ENCODE assay signal across 8 cellular contexts in genomic region chr20:3218307-3218988, GRCh38. TPM values are rescaled to one million over a fixed set of nuclear protein-coding genes. Genes with fewer than 3 reads are reported as not detected.
DNase-seq lines count a peak whose midpoint lies in the region; ATAC-seq and TF ChIP-seq lines count a peak whose summit lies in the region.

No MANE protein-coding gene starts in this region.

- H3K36me3 ChIP-seq in heart left ventricle = peaks cover 0 to 79% (median 59%) of the 10 kb centered on the region in 9 donors
- H3K36me3 ChIP-seq in spleen = peaks cover 0 to 87% (median 61%) of the 10 kb centered on the region in 6 donors

- CTCF ChIA-PET in RWPE1 (lab: Yijun Ruan, JAX) = interaction anchor here (0.5 to 1.9 kb wide), 13 partner anchors 13 to 764 kb away, joined by 3 to 6 read pairs (median 3); no protein-coding TSS in a partner anchor

- peak; percentile 13 for DNase-seq in GDM1 (lab: John Stamatoyannopoulos, UW)
- peak; percentile 71 for DNase-seq in RWPE1 (ENCODE audit: low spot score)
- peak; percentile 51 to 71 (median 60) for DNase-seq in activated naive CD4-positive, alpha-beta T cell (lab: John Stamatoyannopoulos, UW)
- DNase-seq in heart left ventricle = peak; percentile 52 to 83 (median 57)
- peak; percentile 93 for DNase-seq in spleen

- intact Hi-C loops in heart left ventricle (cut with DNase I) (loop anchor here in 5 of 10 donors (1.0 to 10.0 kb wide), 4 partner anchors 96 to 99 kb away; no protein-coding TSS in a partner anchor), spleen (cut with DNase I; ENCODE audit: low total_unique reads) (loop anchor here (10.0 kb wide), 1 partner anchor 96 kb away; no protein-coding TSS in a partner anchor)

- TF ChIP-seq CTCF in RWPE1 (conservative IDR thresholded peaks at IDR 0.05; ENCODE audit: low read depth) (peak; percentile 98), heart left ventricle (IDR thresholded peaks at IDR 0.05) (peak; percentile 88 to 95 (median 94)), spleen (IDR thresholded peaks at IDR 0.05 in 8 of 11, conservative IDR thresholded peaks at IDR 0.05 in 3 of 11) (peak; percentile 68 to 98 (median 90))

- H3K4me3 ChIP-seq in heart left ventricle (peak overlapping the region in 2 of 12 donors; percentile 7), spleen (peak overlapping the region in 1 of 8 donors; percentile 31)

- peak; percentile 57 for ATAC-seq in HG02884 (IDR thresholded peaks at IDR 0.05; ENCODE audit: unreplicated experiment)
- peak; percentile 8 to 87 (median 74) for ATAC-seq in heart left ventricle
- no peak for ATAC-seq in GM21576 (IDR thresholded peaks at IDR 0.05; ENCODE audit: unreplicated experiment)
- no peak for ATAC-seq in HG02938 (IDR thresholded peaks at IDR 0.05; ENCODE audit: unreplicated experiment)

- 20 to 74% (median 27%) methylated on average over 8 to 30 of the region's 30 CpGs for WGBS in heart left ventricle, 4 donors
- 24 to 66% (median 25%) methylated on average over 9 to 30 of the region's 30 CpGs for WGBS in spleen, 5 donors

- H3K27ac ChIP-seq in RWPE1 (peak overlapping the region; percentile 46), heart left ventricle (no peak overlapping the region), spleen (no peak overlapping the region)

- TF ChIP-seq POLR2A in heart left ventricle (IDR thresholded peaks at IDR 0.05) = no peak
- TF ChIP-seq POLR2A in spleen (IDR thresholded peaks at IDR 0.05) = no peak

- no peaks in the 10 kb centered on the region for H3K9me3 ChIP-seq in heart left ventricle
- no peaks in the 10 kb centered on the region for H3K9me3 ChIP-seq in spleen

- POLR2A ChIA-PET in RWPE1 (lab: Yijun Ruan, JAX; ENCODE audit: low non-redundant PET) = no interaction called here

- H3K4me1 ChIP-seq in heart left ventricle = peaks cover 0 to 14% (median 3%) of the 10 kb centered on the region in 12 donors
- peaks cover 10 to 29% (median 20%) of the 10 kb centered on the region in 6 donors for H3K4me1 ChIP-seq in spleen

- H3K27me3 ChIP-seq in heart left ventricle (no peaks in the 10 kb centered on the region), spleen (replicated peaks in 1 of 7) (no peaks in the 10 kb centered on the region)

RNA-seq across cellular contexts. Expression of gene ITPA, which starts 9.2 kb away (rescaled TPM):
- total RNA-seq in heart left ventricle (10 to 100 TPM; 15.3 to 37.8 (median 20.6) TPM), spleen (10 to 100 TPM; 26.1 to 54.8 (median 38.1) TPM)
- polyA plus RNA-seq in heart left ventricle (10 to 100 TPM; 28.6 to 48.3 TPM), spleen (100 to 1,000 TPM; 111 to 173 (median 165) TPM)

RNA-seq across cellular contexts. Expression of gene DDRGK1, which starts 14.0 kb away (rescaled TPM):
- total RNA-seq in heart left ventricle (10 to 100 TPM; 26.0 to 55.5 (median 35.5) TPM), spleen (10 to 100 TPM; 38.2 to 53.7 (median 48.2) TPM)
- polyA plus RNA-seq in heart left ventricle (10 to 100 TPM; 25.1 to 78.3 TPM), spleen (10 to 100 TPM; 25.6 to 37.3 (median 28.1) TPM)

RNA-seq across cellular contexts. Expression of gene SLC4A11, which starts 20.5 kb away (rescaled TPM):
- total RNA-seq in heart left ventricle (1 to 10 TPM in 1 of 9 donors, under 1 TPM in 7, not detected in 1; 0.11 to 1.0 (median 0.22) TPM), spleen (1 to 10 TPM in 2 of 7 donors, under 1 TPM in 5; 0.52 to 1.6 (median 0.67) TPM)
- polyA plus RNA-seq in heart left ventricle (under 1 TPM; 0.08 to 0.23 TPM), spleen (1 to 10 TPM in 2 of 3 donors, under 1 TPM in 1; 0.93 to 1.4 (median 1.1) TPM)

RNA-seq across cellular contexts. Expression of gene LZTS3, which starts 45.1 kb away (rescaled TPM):
- total RNA-seq in heart left ventricle (10 to 100 TPM in 6 of 9 donors, 1 to 10 TPM in 3; 6.8 to 28.4 (median 13.1) TPM), spleen (1 to 10 TPM; 1.4 to 5.5 (median 2.3) TPM)
- polyA plus RNA-seq in heart left ventricle (10 to 100 TPM in 1 of 2 donors, 1 to 10 TPM in 1; 9.0 to 13.6 TPM), spleen (1 to 10 TPM in 1 of 3 donors, under 1 TPM in 2; 0.64 to 1.6 (median 0.96) TPM)

RNA-seq across cellular contexts. Expression of gene FASTKD5, which starts 58.8 kb away (rescaled TPM):
- total RNA-seq in heart left ventricle = 10 to 100 TPM; 19.7 to 36.0 (median 28.6) TPM
- 10 to 100 TPM; 12.8 to 37.2 TPM for polyA plus RNA-seq in heart left ventricle
- total RNA-seq in spleen = 10 to 100 TPM; 17.0 to 22.6 (median 18.5) TPM
- polyA plus RNA-seq in spleen = 10 to 100 TPM in 1 of 3 donors, 1 to 10 TPM in 2; 8.4 to 11.1 (median 9.0) TPM

Comparison
In these comparisons a context has a peak if more than half of its experiments do, and no peak if none do; other contexts are left out.
1. DNase-seq: peak in every context shown above with its lines; median percentile 93 in spleen; 71 in RWPE1; 60 in activated naive CD4-positive, alpha-beta T cell; 57 in heart left ventricle; 13 in GDM1.
2. ATAC-seq: peak in HG02884 (single experiment) and heart left ventricle (4 of 4); none in GM21576 (single experiment) and HG02938 (single experiment).
3. Peak in every context shown above with its lines, with median percentiles within 50 percentile points of each other: CTCF ChIP-seq.